ENCODE assay signal across 1 cellular context in genomic region chr5:176619203-176619568, GRCh38.
TF ChIP-seq lines count a peak whose summit lies in the region.

No MANE protein-coding gene starts in this region.

TF ChIP-seq in GM12878, 131 proteins besides CTCF, POLR2A, EP300 and RAD21 (continued from another document):
- peak; percentile 16; the same call in 1 of the 2 replicates for TF ChIP-seq SMC3 (IDR thresholded peaks at IDR 0.05; ENCODE audit: borderline replicate concordance, low read length)
